Comparison of ENCODE assay signal across 8 cellular contexts in the genomic region with DNA sequence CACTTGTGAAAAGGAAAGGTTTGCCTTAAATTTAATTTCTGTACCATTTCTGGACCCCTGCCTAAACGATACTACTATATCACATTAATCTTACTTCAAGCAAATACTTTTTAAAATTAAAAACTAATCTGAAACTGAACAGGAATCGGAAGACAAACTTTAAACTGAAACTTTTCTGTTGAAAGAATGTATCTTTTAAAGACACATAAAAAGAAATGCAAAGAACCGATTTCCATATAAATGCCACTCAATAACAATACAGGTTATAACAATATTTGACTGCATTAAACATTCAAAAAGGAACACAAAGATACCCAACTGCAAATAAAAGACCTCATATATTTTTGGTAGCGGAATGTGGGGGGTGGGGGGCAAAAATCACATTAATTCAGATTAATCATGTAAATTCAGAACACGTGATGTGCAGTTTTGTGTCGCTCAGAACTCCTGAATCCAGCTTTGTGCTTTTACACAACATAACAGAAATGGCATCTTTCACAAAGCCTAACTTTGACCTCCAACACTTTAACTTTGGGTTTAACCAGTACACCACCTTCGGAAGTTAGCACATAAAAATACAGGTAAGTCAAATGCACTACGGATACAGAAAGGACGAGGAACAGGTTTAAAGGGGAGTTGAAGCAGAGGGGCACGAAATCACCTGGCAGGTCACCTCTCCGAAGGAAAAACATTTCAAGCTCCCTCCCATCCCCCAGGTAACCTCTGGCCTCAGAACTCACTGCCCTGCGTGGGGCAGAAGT. TPM values are rescaled to one million over a fixed set of nuclear protein-coding genes. Genes with fewer than 3 reads are reported as not detected.
DNase-seq lines count a peak whose midpoint lies in the region; ATAC-seq and TF ChIP-seq lines count a peak whose summit lies in the region.

No MANE protein-coding gene starts in this region.

- ATAC-seq in activated T-helper 17 cell treated with anti-CD3 and anti-CD28 coated beads, Interleukin-2, amount 50 U/mL, for 72 hours (replicated peaks): no peak
- ATAC-seq in GM19452 (IDR thresholded peaks at IDR 0.05; ENCODE audit: unreplicated experiment) (no peak), GM21528 (IDR thresholded peaks at IDR 0.05; ENCODE audit: low FRiP score, unreplicated experiment) (no peak), GM21825 (IDR thresholded peaks at IDR 0.05; ENCODE audit: unreplicated experiment) (no peak)

- no peak for TF ChIP-seq POLR2A in spleen (IDR thresholded peaks at IDR 0.05)

- H3K27ac Mint-ChIP-seq in HFFc6: peak overlapping the region; percentile 48; the same call in 1 of the 2 replicates
- H3K27ac Mint-ChIP-seq in activated T-helper 17 cell treated with anti-CD3 and anti-CD28 coated beads, Interleukin-2, amount 50 U/mL, for 72 hours: no peak overlapping the region

- peaks cover 0 to 48% (median 29%) of the 10 kb centered on the region in 6 donors for H3K4me1 ChIP-seq in spleen

- WGBS in spleen, 5 donors: 10 to 19% (median 14%) methylated on average over 12 of the region's 12 CpGs

- H3K36me3 ChIP-seq in spleen: no peaks in the 10 kb centered on the region

- peak overlapping the region; percentile 90 for H3K4me3 Mint-ChIP-seq in HFFc6
- H3K4me3 Mint-ChIP-seq in activated T-helper 17 cell treated with anti-CD3 and anti-CD28 coated beads, Interleukin-2, amount 50 U/mL, for 72 hours: peak overlapping the region; percentile 67

- H3K4me3 ChIP-seq in iPS-18c (ENCODE audit: insufficient read depth, low read depth, low read length) (peak overlapping the region; percentile 78), spleen (peak overlapping the region; percentile 41 to 78 (median 52))

- peak overlapping the region; percentile 60 to 96 (median 88) for H3K27ac ChIP-seq in spleen

- no peaks in the 10 kb centered on the region; the same call in 1 of the 2 replicates for H3K36me3 Mint-ChIP-seq in HFFc6 (ENCODE audit: low read depth)
- no peaks in the 10 kb centered on the region for H3K36me3 Mint-ChIP-seq in activated T-helper 17 cell treated with anti-CD3 and anti-CD28 coated beads, Interleukin-2, amount 50 U/mL, for 72 hours (ENCODE audit: low read depth)

- intact Hi-C loops in spleen (cut with DNase I; ENCODE audit: low total_unique reads): loop anchor here (10.0 kb wide), 1 partner anchor 249 kb away; no protein-coding TSS in a partner anchor

- H3K9me3 ChIP-seq in iPS-18c (ENCODE audit: control insufficient read depth, insufficient read depth, low read length): no peaks in the 10 kb centered on the region
- H3K9me3 ChIP-seq in spleen: no peaks in the 10 kb centered on the region

- H3K27me3 Mint-ChIP-seq in HFFc6 (ENCODE audit: insufficient read depth): peaks cover 4% of the 10 kb centered on the region; the same call in 1 of the 2 replicates
- H3K27me3 Mint-ChIP-seq in activated T-helper 17 cell treated with anti-CD3 and anti-CD28 coated beads, Interleukin-2, amount 50 U/mL, for 72 hours: peaks cover 29% of the 10 kb centered on the region

- peaks cover 31% of the 10 kb centered on the region for H3K4me1 Mint-ChIP-seq in HFFc6 (ENCODE audit: low read depth)
- no peaks in the 10 kb centered on the region for H3K4me1 Mint-ChIP-seq in activated T-helper 17 cell treated with anti-CD3 and anti-CD28 coated beads, Interleukin-2, amount 50 U/mL, for 72 hours

- peaks cover 0 to 70% (median 18%) of the 10 kb centered on the region in 7 donors for H3K27me3 ChIP-seq in spleen (replicated peaks in 1 of 7)

- DNase-seq in HFFc6: no peak
- no peak for DNase-seq in spleen
- no peak for DNase-seq in AG08395 (ENCODE audit: low spot score)

- TF ChIP-seq CTCF in HFFc6 (IDR thresholded peaks at IDR 0.05): no peak
- no peak for TF ChIP-seq CTCF in spleen (IDR thresholded peaks at IDR 0.05 in 8 of 11, conservative IDR thresholded peaks at IDR 0.05 in 3 of 11)

- H3K9me3 Mint-ChIP-seq in HFFc6: no peaks in the 10 kb centered on the region
- H3K9me3 Mint-ChIP-seq in activated T-helper 17 cell treated with anti-CD3 and anti-CD28 coated beads, Interleukin-2, amount 50 U/mL, for 72 hours: no peaks in the 10 kb centered on the region

RNA-seq across cellular contexts. Expression of a gene that starts 0.9 kb away (rescaled TPM):
- total RNA-seq in HFFc6 (2021; fragmentation: NEBNext Ultra II Directional; extraction: Animal tissue kit (Norgen Biotek cat#: 25700)): 1 to 10 TPM; 4.7 to 7.1 (median 5.4) TPM
- under 1 TPM; 0.16 to 0.35 TPM for total RNA-seq in activated T-helper 17 cell treated with anti-CD3 and anti-CD28 coated beads, Interleukin-2, amount 50 U/mL, for 72 hours
- total RNA-seq in spleen: 100 to 1,000 TPM in 5 of 7 donors, 10 to 100 TPM in 2; 73.0 to 191 (median 156) TPM
- polyA plus RNA-seq in spleen: 1 to 10 TPM; 6.8 to 9.7 (median 7.9) TPM

Comparison
In these comparisons a context has a peak if more than half of its experiments do, and no peak if none do; other contexts are left out.
1. RNA of a gene that starts 0.9 kb away (total RNA-seq): 73.0 to 191 TPM in spleen; 4.7 to 7.1 TPM in HFFc6 and 0.16 to 0.35 TPM in activated T-helper 17 cell treated with anti-CD3 and anti-CD28 coated beads, Interleukin-2, amount 50 U/mL, for 72 hours; every median in the first group is over 4 times any median in the second.